Comparison of ENCODE assay signal across 16 cellular contexts in genomic region chr1:21689531-21690165, GRCh38. TPM values are rescaled to one million over a fixed set of nuclear protein-coding genes. Genes with fewer than 3 reads are reported as not detected.
DNase-seq lines count a peak whose midpoint lies in the region; ATAC-seq, FAIRE-seq and TF ChIP-seq lines count a peak whose summit lies in the region.
"Had no signal": no experiment of that assay in that cellular context is flagged by ENCODE, and none has a peak within 500 bp of the region (broad histone marks: within the 10 kb centered on the region; RNA-seq: fewer than 3 reads in every experiment).

No MANE protein-coding gene starts in this region.

- peaks cover 9% of the 10 kb centered on the region for H3K9me3 Mint-ChIP-seq in astrocyte (ENCODE audit: unreplicated experiment)
- H3K9me3 Mint-ChIP-seq: CD4-positive, alpha-beta T cell; IgD-negative memory B cell had no signal

- intact Hi-C loops in left lung (cut with DNase I) = no loop called here

- H3K4me1 ChIP-seq in astrocyte (ENCODE audit: insufficient read depth, low read length) (no peaks in the 10 kb centered on the region), left lung (no peaks in the 10 kb centered on the region)

- no peak overlapping the region for H3K9ac ChIP-seq in astrocyte (ENCODE audit: low read length)
- H3K9ac ChIP-seq: BLaER1 treated with 17β-estradiol and CSF1 and Interleukin-3, amounts not matched to agents 10 nM and 100 nM; GM23248 had no signal

- TF ChIP-seq CTCF in LNCaP clone FGC (IDR thresholded peaks at IDR 0.05; ENCODE audit: control insufficient read depth, extremely low read depth, insufficient read depth) = no peak
- TF ChIP-seq CTCF in astrocyte (IDR thresholded peaks at IDR 0.05; ENCODE audit: insufficient read depth, low read depth, low read length) = no peak
- no peak for TF ChIP-seq CTCF in left lung (IDR thresholded peaks at IDR 0.05)

- no peaks in the 10 kb centered on the region for H3K9me3 ChIP-seq in astrocyte (ENCODE audit: insufficient read depth, low read depth, low read length)
- H3K9me3 ChIP-seq in left lung = no peaks in the 10 kb centered on the region

- no peak overlapping the region for H3K27ac ChIP-seq in astrocyte (ENCODE audit: low read depth, low read length)
- H3K27ac ChIP-seq in left lung = no peak overlapping the region
- H3K27ac ChIP-seq: BLaER1 treated with 17β-estradiol and CSF1 and Interleukin-3, amounts not matched to agents 10 nM and 100 nM; GM23248 had no signal

- no peak overlapping the region for H3K4me2 ChIP-seq in astrocyte (ENCODE audit: low read length)
- H3K4me2 ChIP-seq: BLaER1 treated with 17β-estradiol and CSF1 and Interleukin-3, amounts not matched to agents 10 nM and 100 nM had no signal

- H3K79me2 ChIP-seq in astrocyte (ENCODE audit: insufficient read depth, low read length) = no peaks in the 10 kb centered on the region

- peak; percentile 27 for ATAC-seq in left lung
- ATAC-seq: GM12878 had no signal

- peaks cover 38% of the 10 kb centered on the region for H3K36me3 ChIP-seq in astrocyte (ENCODE audit: insufficient read depth, low read length)
- peaks cover 0 to 100% of the 10 kb centered on the region in 2 donors for H3K36me3 ChIP-seq in left lung

- no peaks in the 10 kb centered on the region for H4K20me1 ChIP-seq in astrocyte (ENCODE audit: insufficient read depth, low read length)

- H3K4me3 Mint-ChIP-seq in astrocyte (ENCODE audit: unreplicated experiment) = no peak overlapping the region
- H3K4me3 Mint-ChIP-seq: CD4-positive, alpha-beta T cell; IgD-negative memory B cell had no signal

- H3K27me3 Mint-ChIP-seq in astrocyte (ENCODE audit: low read depth, unreplicated experiment) = no peaks in the 10 kb centered on the region
- H3K27me3 Mint-ChIP-seq: CD4-positive, alpha-beta T cell; IgD-negative memory B cell had no signal

- H3K4me3 ChIP-seq in LNCaP clone FGC (ENCODE audit: low read depth, low read length) (no peak overlapping the region), astrocyte (ENCODE audit: insufficient read depth, low read depth, low read length) (no peak overlapping the region), left lung (no peak overlapping the region)
- H3K4me3 ChIP-seq: BLaER1 treated with 17β-estradiol and CSF1 and Interleukin-3, amounts not matched to agents 10 nM and 100 nM; GM12878; GM23248 had no signal

- DNase-seq in LNCaP clone FGC (ENCODE audit: low read depth) (peak; percentile 46), astrocyte (ENCODE audit: low read depth) (peak; percentile 54), left lung (no peak), GM19239 (ENCODE audit: insufficient read length, low spot score) (no peak), NCI-H187 treated with DMSO at 0.1 percent for 48 hours (lab: John Stamatoyannopoulos, UW) (no peak)
- no peak for DNase-seq in activated CD4-positive, alpha-beta T cell treated with anti-CD3 and anti-CD28 coated beads, Interleukin-2, amount 50 U/mL, for 4 hours
- no peak for DNase-seq in activated effector memory CD4-positive, alpha-beta T cell treated with Interleukin-2 at 50 U/mL for 16 hours
- DNase-seq: ACHN; CD4-positive, alpha-beta T cell; DMS79; GM23248 had no signal

- H2AFZ ChIP-seq in astrocyte (ENCODE audit: low read depth, low read length) = no peak overlapping the region
- H2AFZ ChIP-seq: GM23248 had no signal

- no peak overlapping the region for H3K27ac Mint-ChIP-seq in astrocyte (ENCODE audit: unreplicated experiment)
- H3K27ac Mint-ChIP-seq: CD4-positive, alpha-beta T cell had no signal

- H3K36me3 Mint-ChIP-seq in astrocyte (ENCODE audit: low read depth, unreplicated experiment) = peaks cover 35% of the 10 kb centered on the region

- peaks cover 2% of the 10 kb centered on the region for H3K4me1 Mint-ChIP-seq in astrocyte (ENCODE audit: low read depth, unreplicated experiment)
- H3K4me1 Mint-ChIP-seq: IgD-negative memory B cell had no signal

- no peak for FAIRE-seq in astrocyte (lab: Jason Lieb, UNC)
- FAIRE-seq in GM19239 (lab: Jason Lieb, UNC) = no peak
- FAIRE-seq: GM12878, GM18507, H54 had no signal

- H3K27me3 ChIP-seq in astrocyte (ENCODE audit: insufficient read depth, low read length) (no peaks in the 10 kb centered on the region), left lung (no peaks in the 10 kb centered on the region)
- H3K27me3 ChIP-seq: BLaER1 treated with 17β-estradiol and CSF1 and Interleukin-3, amounts not matched to agents 10 nM and 100 nM had no signal

RNA-seq across cellular contexts. Expression of gene RAP1GAP, which starts 20.5 kb away (rescaled TPM):
- total RNA-seq in astrocyte = 3.2 and 5.4 TPM in 2 replicates
- total RNA-seq in left lung = 10 to 100 TPM; 20.7 to 44.2 TPM

Comparison
In these comparisons a context has a peak if more than half of its experiments do, and no peak if none do; other contexts are left out.
1. DNase-seq: peak in LNCaP clone FGC (single experiment) and astrocyte (single experiment); none in left lung (0 of 2), GM19239 (single experiment), activated CD4-positive, alpha-beta T cell treated with anti-CD3 and anti-CD28 coated beads, Interleukin-2, amount 50 U/mL, for 4 hours (0 of 2), activated effector memory CD4-positive, alpha-beta T cell treated with Interleukin-2 at 50 U/mL for 16 hours (single experiment) and NCI-H187 treated with DMSO at 0.1 percent for 48 hours (single experiment).